In genomic region chr6:33204415-33205171, GRCh38 we compare ENCODE assay signal across 1 cellular context.
TF ChIP-seq lines count a peak whose summit lies in the region.

HSD17B8 (plus strand) TSS chr6:33204655; CDS start chr6:33204669, 14 bp downstream.

TF ChIP-seq in K562, 482 proteins besides CTCF, POLR2A, EP300 and RAD21 (continued from another document and continues in another):
- TF ChIP-seq DPF2 (IDR thresholded peaks at IDR 0.05), result no peak
- no peak for TF ChIP-seq DDX20 (tag; IDR thresholded peaks at IDR 0.05; ENCODE audit: low read depth)
- TF ChIP-seq CREB5 (CRISPR knock-in tag; IDR thresholded peaks at IDR 0.05), result no peak
- TF ChIP-seq CBX2 (IDR thresholded peaks at IDR 0.05; ENCODE audit: insufficient read depth, low read length, poor library complexity, severe bottlenecking), result no peak
- no peak for TF ChIP-seq MAFK (IDR thresholded peaks at IDR 0.05; ENCODE audit: low read length)
- TF ChIP-seq PHB (CRISPR knock-in tag; IDR thresholded peaks at IDR 0.05), result peak; percentile 98
- TF ChIP-seq ZNF507 (tag; conservative IDR thresholded peaks at IDR 0.05), result no peak
- no peak for TF ChIP-seq ZNF121 (CRISPR knock-in tag; conservative IDR thresholded peaks at IDR 0.05)
- no peak for TF ChIP-seq ZNF75A (CRISPR knock-in tag; IDR thresholded peaks at IDR 0.05)
- no peak for TF ChIP-seq KLF1 (tag; IDR thresholded peaks at IDR 0.05)
- no peak for TF ChIP-seq ESRRB (CRISPR knock-in tag; IDR thresholded peaks at IDR 0.05; ENCODE audit: borderline replicate concordance)
- no peak for TF ChIP-seq ZNF140 (CRISPR knock-in tag; IDR thresholded peaks at IDR 0.05)
- TF ChIP-seq ZHX1 (conservative IDR thresholded peaks at IDR 0.05; ENCODE audit: low read length), result peak; percentile 66; the same call in 1 of the 2 replicates
- TF ChIP-seq TAF9B (IDR thresholded peaks at IDR 0.05; ENCODE audit: partially characterized antibody), result no peak
- TF ChIP-seq NFE2 (IDR thresholded peaks at IDR 0.05; ENCODE audit: low read depth), result no peak
- TF ChIP-seq ZNF174 (CRISPR knock-in tag; IDR thresholded peaks at IDR 0.05), result no peak
- TF ChIP-seq RBM14 (IDR thresholded peaks at IDR 0.05; ENCODE audit: borderline replicate concordance, insufficient read depth, low read depth, low read length), result 0 out of 2 replicates have a peak, but pooled peaks have one; percentile 56
- TF ChIP-seq ZBTB33 (CRISPR knock-in tag; IDR thresholded peaks at IDR 0.05), result peak; percentile 77
- no peak for TF ChIP-seq TRIM24 (IDR thresholded peaks at IDR 0.05)
- TF ChIP-seq TBP (optimal IDR thresholded peaks at IDR 0.05; ENCODE audit: low read depth, low read length), result peak; percentile 67
- TF ChIP-seq ZFP36 (IDR thresholded peaks at IDR 0.05; ENCODE audit: low read depth, low read length, partially characterized antibody), result no peak
- TF ChIP-seq GABPB1 (CRISPR knock-in tag; IDR thresholded peaks at IDR 0.05), result no peak
- TF ChIP-seq GATAD2B (IDR thresholded peaks at IDR 0.05; ENCODE audit: borderline replicate concordance), result no peak
- TF ChIP-seq ZBTB1 (CRISPR knock-in tag; IDR thresholded peaks at IDR 0.05; ENCODE audit: borderline replicate concordance, low read depth), result no peak
- 0 out of 2 replicates have a peak, but pooled peaks have one; percentile 54 for TF ChIP-seq ZNF695 (CRISPR knock-in tag; IDR thresholded peaks at IDR 0.05)
- peak; percentile 97 for TF ChIP-seq RBM22 (IDR thresholded peaks at IDR 0.05; ENCODE audit: low read depth, low read length, poor library complexity, severe bottlenecking)
- TF ChIP-seq CCAR2 (IDR thresholded peaks at IDR 0.05; ENCODE audit: low read depth, low read length), result no peak
- no peak for TF ChIP-seq HIVEP1 (CRISPR knock-in tag; IDR thresholded peaks at IDR 0.05)
- peak; percentile 52 to 91 (median 83) for TF ChIP-seq YY1 (IDR thresholded peaks at IDR 0.05; ENCODE audit: borderline replicate concordance in 1 of 3, control insufficient read depth in 1 of 3, extremely low read depth in 1 of 3, insufficient read depth in 3 of 3, insufficient read length in 1 of 3, insufficient replicate concordance in 2 of 3, low read depth in 1 of 3, low read length in 2 of 3)
- 0 out of 2 replicates have a peak, but pooled peaks have one; percentile 67 for TF ChIP-seq TAF15 (IDR thresholded peaks at IDR 0.05; ENCODE audit: low read depth, low read length)
- no peak for TF ChIP-seq SMAD3 (CRISPR knock-in tag; conservative IDR thresholded peaks at IDR 0.05)
- no peak for TF ChIP-seq GTF2F1 (IDR thresholded peaks at IDR 0.05; ENCODE audit: low read depth, low read length)
- TF ChIP-seq XRCC3 (IDR thresholded peaks at IDR 0.05), result no peak
- TF ChIP-seq NFATC3 (IDR thresholded peaks at IDR 0.05), result no peak
- no peak for TF ChIP-seq MXD1 (CRISPR knock-in tag; IDR thresholded peaks at IDR 0.05; ENCODE audit: borderline replicate concordance, poor library complexity, severe bottlenecking)
- TF ChIP-seq ZBTB5 (IDR thresholded peaks at IDR 0.05), result no peak
- no peak for TF ChIP-seq FOXK2 (conservative IDR thresholded peaks at IDR 0.05 in 1 of 2, IDR thresholded peaks at IDR 0.05 in 1 of 2; ENCODE audit: low read depth in 2 of 2)
- TF ChIP-seq CC2D1A (IDR thresholded peaks at IDR 0.05), result no peak
- TF ChIP-seq KLF13 (tag; IDR thresholded peaks at IDR 0.05; ENCODE audit: borderline replicate concordance, low read depth), result peak; percentile 95
- TF ChIP-seq RNF219 (CRISPR knock-in tag; IDR thresholded peaks at IDR 0.05), result no peak
- no peak for TF ChIP-seq E2F5 (CRISPR knock-in tag; IDR thresholded peaks at IDR 0.05)
- no peak; the same call in 1 of the 2 replicates for TF ChIP-seq ZNF655 (CRISPR knock-in tag; IDR thresholded peaks at IDR 0.05)
- no peak for TF ChIP-seq MEF2D (tag; conservative IDR thresholded peaks at IDR 0.05; ENCODE audit: low read depth)
- no peak for TF ChIP-seq CBFA2T3 (IDR thresholded peaks at IDR 0.05)
- no peak for TF ChIP-seq RBM34 (IDR thresholded peaks at IDR 0.05; ENCODE audit: borderline replicate concordance, insufficient read depth, low read length)
- TF ChIP-seq CCNT2 (IDR thresholded peaks at IDR 0.05; ENCODE audit: borderline replicate concordance, extremely low read depth, insufficient read length, low read depth, low read length), result peak; percentile 51
- TF ChIP-seq ZFP91 (CRISPR knock-in tag; IDR thresholded peaks at IDR 0.05), result no peak
- no peak for TF ChIP-seq TBL1XR1 (IDR thresholded peaks at IDR 0.05; ENCODE audit: low read length in 2 of 2)
- no peak for TF ChIP-seq NFIX (CRISPR knock-in tag; IDR thresholded peaks at IDR 0.05; ENCODE audit: low read depth)
- peak in 1 of 2 experiments; percentile 7; a peak in 1 of 4 replicates for TF ChIP-seq RCOR1 (IDR thresholded peaks at IDR 0.05; ENCODE audit: borderline replicate concordance in 1 of 2, low read depth in 2 of 2, low read length in 2 of 2)
- TF ChIP-seq PTBP1 (IDR thresholded peaks at IDR 0.05; ENCODE audit: low read depth, low read length), result no peak
- no peak for TF ChIP-seq PHB2 (IDR thresholded peaks at IDR 0.05; ENCODE audit: low read depth)
